Comparison of ENCODE assay signal across 8 cellular contexts in genomic region chr4:147103403-147103946, GRCh38.
DNase-seq lines count a peak whose midpoint lies in the region; ATAC-seq and TF ChIP-seq lines count a peak whose summit lies in the region.

No MANE protein-coding gene starts in this region.

- no peaks in the 10 kb centered on the region for H3K79me2 ChIP-seq in hepatocyte

- no peaks in the 10 kb centered on the region for H3K36me3 ChIP-seq in hepatocyte (replicated peaks; ENCODE audit: insufficient read depth, low read depth)

- in situ Hi-C loops in astrocyte of the spinal cord (cut with HindIII; ENCODE audit: low sequenced_read_pairs), result no loop called here

- no peaks in the 10 kb centered on the region for H3K9me3 Mint-ChIP-seq in activated T-cell treated with anti-CD3 and anti-CD28 coated beads, Interleukin-2, amount 50 U/mL, for 72 hours

- no peaks in the 10 kb centered on the region for H3K36me3 Mint-ChIP-seq in activated T-cell treated with anti-CD3 and anti-CD28 coated beads, Interleukin-2, amount 50 U/mL, for 72 hours (ENCODE audit: insufficient read depth in 2 of 2)

- H3K9me2 ChIP-seq in hepatocyte (replicated peaks; ENCODE audit: insufficient read depth), result no peaks in the 10 kb centered on the region

- no peak overlapping the region for H2AFZ ChIP-seq in hepatocyte

- H3K4me2 ChIP-seq in hepatocyte, result no peak overlapping the region

- peaks cover 41% of the 10 kb centered on the region for H3K27me3 Mint-ChIP-seq in activated T-cell treated with anti-CD3 and anti-CD28 coated beads, Interleukin-2, amount 50 U/mL, for 72 hours (ENCODE audit: low read depth)

- WGBS in hepatocyte (ENCODE audit: low lambda C conversion rate, missing lambda C conversion rate), result 52% methylated on average over 8 of the region's 8 CpGs

- TF ChIP-seq CTCF in astrocyte of the spinal cord (IDR thresholded peaks at IDR 0.05; ENCODE audit: low read depth, low read length) (no peak), hepatocyte (IDR thresholded peaks at IDR 0.05; ENCODE audit: poor library complexity) (no peak)

- no peaks in the 10 kb centered on the region for H3K9me3 ChIP-seq in hepatocyte (ENCODE audit: low read depth)

- H3K27ac Mint-ChIP-seq in activated T-cell treated with anti-CD3 and anti-CD28 coated beads, Interleukin-2, amount 50 U/mL, for 72 hours, result no peak overlapping the region

- peak overlapping the region; percentile 67 for H3K27ac ChIP-seq in hepatocyte

- no peaks in the 10 kb centered on the region for H3K27me3 ChIP-seq in hepatocyte

- no peak for ATAC-seq in activated T-cell treated with anti-CD3 and anti-CD28 coated beads, Interleukin-2, amount 50 U/mL, for 72 hours (replicated peaks in 1 of 2)

- H3K4me3 ChIP-seq in astrocyte of the spinal cord (ENCODE audit: low read depth, low read length) (no peak overlapping the region), hepatocyte (no peak overlapping the region)

- H4K20me1 ChIP-seq in hepatocyte (ENCODE audit: insufficient read depth, poor library complexity, severe bottlenecking), result no peaks in the 10 kb centered on the region

- no peaks in the 10 kb centered on the region for H3K4me1 Mint-ChIP-seq in activated T-cell treated with anti-CD3 and anti-CD28 coated beads, Interleukin-2, amount 50 U/mL, for 72 hours (ENCODE audit: low read depth)

- no peak overlapping the region for H3K4me3 Mint-ChIP-seq in activated T-cell treated with anti-CD3 and anti-CD28 coated beads, Interleukin-2, amount 50 U/mL, for 72 hours

- H3K4me1 ChIP-seq in hepatocyte (ENCODE audit: insufficient read depth), result no peaks in the 10 kb centered on the region

- DNase-seq in GM04503 (ENCODE audit: low read depth), result peak; percentile 93
- peak; percentile 97 for DNase-seq in astrocyte of the spinal cord (ENCODE audit: low read depth, low spot score)
- DNase-seq in hepatocyte (ENCODE audit: low spot score), result peak; percentile 66
- peak; percentile 69 for DNase-seq in smooth muscle cell of the brain vasculature (ENCODE audit: low read depth, low spot score)
- no peak for DNase-seq in SW 1271 (lab: John Stamatoyannopoulos, UW)
- no peak for DNase-seq in HuH-7.5 (ENCODE audit: low spot score)
- DNase-seq in NCI-H146 (lab: John Stamatoyannopoulos, UW), result no peak
- no peak for DNase-seq in activated T-cell treated with anti-CD3 and anti-CD28 coated beads, Interleukin-2, amount 50 U/mL, for 72 hours

Comparison
In these comparisons a context has a peak if more than half of its experiments do, and no peak if none do; other contexts are left out.
1. DNase-seq: peak in GM04503 (single experiment), astrocyte of the spinal cord (single experiment), hepatocyte (single experiment) and smooth muscle cell of the brain vasculature (single experiment); none in SW 1271 (0 of 2), HuH-7.5 (single experiment), NCI-H146 (single experiment) and activated T-cell treated with anti-CD3 and anti-CD28 coated beads, Interleukin-2, amount 50 U/mL, for 72 hours (0 of 2).